In the genomic region with DNA sequence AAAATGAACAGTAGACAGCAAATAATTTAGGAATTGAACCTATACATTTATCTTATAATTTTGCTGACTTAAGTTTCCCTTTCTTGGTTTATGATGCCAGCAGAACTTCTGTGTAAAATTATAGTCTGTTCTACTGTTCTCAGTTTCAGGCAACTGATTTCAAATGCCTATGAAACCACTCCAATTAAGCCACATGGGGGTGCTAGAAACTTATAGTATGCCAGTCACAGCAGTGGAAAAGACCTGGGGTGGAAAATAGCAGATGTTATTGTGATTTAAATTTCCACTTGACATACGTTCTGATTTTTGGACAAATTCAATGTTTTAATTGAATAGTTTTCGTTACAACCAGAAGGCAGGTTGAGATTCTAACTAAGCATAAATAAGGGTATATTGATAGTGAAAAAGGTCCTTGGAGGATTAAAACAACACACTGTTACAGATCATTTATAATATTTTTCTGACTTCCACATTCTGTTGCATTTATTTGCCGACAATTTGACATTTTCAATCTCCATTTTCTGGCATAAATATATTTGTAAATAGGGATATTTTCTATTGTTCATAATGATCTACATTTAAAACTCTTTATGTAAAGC, we compare ENCODE assay signal across 7 cellular contexts.
A peak's percentile ranks its signal among the peaks of the same experiment; 100 is the strongest.
DNase-seq lines count a peak whose midpoint lies in the region; ATAC-seq and TF ChIP-seq lines count a peak whose summit lies in the region.

No MANE protein-coding gene starts in this region.

- H3K9me2 ChIP-seq in HCT116 (ENCODE audit: insufficient read depth), result no peaks in the 10 kb centered on the region
- H3K9me2 ChIP-seq in MM.1S (replicated peaks; ENCODE audit: insufficient read depth, low read length), result no peaks in the 10 kb centered on the region

- ATAC-seq in HCT116, result peak; percentile 87

- TF ChIP-seq CTCF in GM12873 (IDR thresholded peaks at IDR 0.05; ENCODE audit: insufficient read depth, low read depth, low read length, missing control alignments) (peak; percentile 45), HCT116 (IDR thresholded peaks at IDR 0.05 in 2 of 3, conservative IDR thresholded peaks at IDR 0.05 in 1 of 3; ENCODE audit: borderline replicate concordance in 1 of 3, insufficient read depth in 1 of 3, low read depth in 2 of 3, low read length in 2 of 3) (peak; percentile 49 to 76 (median 70); a peak in 5 of 6 replicates), MM.1S (IDR thresholded peaks at IDR 0.05; ENCODE audit: low read length) (peak; percentile 83), testis (IDR thresholded peaks at IDR 0.05) (peak in 1 of 3 experiments; percentile 35)

- CTCF ChIA-PET in HCT116 (lab: Charles Lee), result interaction anchor here (1.0 to 1.6 kb wide), 3 partner anchors 17 to 1950 kb away, joined by 3 to 7 read pairs (median 6); no protein-coding TSS in a partner anchor

- H4K20me1 ChIP-seq in HCT116 (ENCODE audit: insufficient read depth), result no peaks in the 10 kb centered on the region
- no peaks in the 10 kb centered on the region for H4K20me1 ChIP-seq in MM.1S (ENCODE audit: insufficient read depth, low read length)

- H3K36me3 ChIP-seq in HCT116 (ENCODE audit: control insufficient read depth in 1 of 2, insufficient read depth in 2 of 2, low read length in 2 of 2), result no peaks in the 10 kb centered on the region
- no peaks in the 10 kb centered on the region for H3K36me3 ChIP-seq in MM.1S (replicated peaks; ENCODE audit: insufficient read depth, low read length)
- H3K36me3 ChIP-seq in testis (ENCODE audit: low read depth, missing control alignments), result no peaks in the 10 kb centered on the region

- no peaks in the 10 kb centered on the region for H3F3A ChIP-seq in MM.1S (ENCODE audit: insufficient read depth, low read length)

- no peaks in the 10 kb centered on the region for H3K4me1 ChIP-seq in HCT116 (ENCODE audit: control insufficient read depth in 1 of 2, insufficient read depth in 2 of 2, low read length in 2 of 2)
- H3K4me1 ChIP-seq in MM.1S (ENCODE audit: low read length), result 0 out of 2 replicates have a peak, but pooled peaks cover 7% of the 10 kb centered on the region
- no peaks in the 10 kb centered on the region for H3K4me1 ChIP-seq in testis

- WGBS in testis, 2 donors, result 43 to 44% methylated on average over 3 of the region's 3 CpGs

- H3K4me2 ChIP-seq in HCT116 (ENCODE audit: low read length) (no peak overlapping the region), MM.1S (ENCODE audit: low read depth, low read length) (no peak overlapping the region)

- intact Hi-C loops in HCT116 (cut with micrococcal nuclease) (loop anchor here (1.0 to 5.0 kb wide), 5 partner anchors 371 to 1949 kb away; no protein-coding TSS in a partner anchor), testis (cut with DNase I; ENCODE audit: low total_unique reads) (no loop called here)

- H3K79me2 ChIP-seq in HCT116 (ENCODE audit: insufficient read depth, low read length) (no peaks in the 10 kb centered on the region), MM.1S (ENCODE audit: low read length) (no peaks in the 10 kb centered on the region)

- TF ChIP-seq POLR2A in HCT116 (IDR thresholded peaks at IDR 0.05; ENCODE audit: borderline replicate concordance, extremely low read depth, insufficient read depth, insufficient read length), result no peak
- no peak for TF ChIP-seq POLR2A in testis (IDR thresholded peaks at IDR 0.05)

- RAD21 ChIA-PET in HCT116 (lab: Charles Lee; ENCODE audit: low non-redundant PET in 1 of 2, low total read pairs in 2 of 2, uncharacterized antibody in 2 of 2, unreplicated experiment in 2 of 2), result no interaction called here

- H3K9ac ChIP-seq in HCT116 (ENCODE audit: low read length) (no peak overlapping the region), MM.1S (ENCODE audit: low read length) (no peak overlapping the region)

- H3K27me3 ChIP-seq in HCT116 (ENCODE audit: insufficient read depth, low read length) (no peaks in the 10 kb centered on the region), MM.1S (replicated peaks; ENCODE audit: insufficient read depth, low read length) (no peaks in the 10 kb centered on the region), testis (no peaks in the 10 kb centered on the region)

- H3K9me3 ChIP-seq in HCT116 (ENCODE audit: control insufficient read depth in 1 of 2, insufficient read depth in 1 of 2, low read depth in 1 of 2, low read length in 2 of 2) (no peaks in the 10 kb centered on the region), MM.1S (replicated peaks; ENCODE audit: insufficient read depth, low read length) (no peaks in the 10 kb centered on the region), testis (no peaks in the 10 kb centered on the region)

- H2AFZ ChIP-seq in HCT116 (ENCODE audit: low read depth, low read length, poor library complexity, severe bottlenecking), result no peak overlapping the region
- no peak overlapping the region for H2AFZ ChIP-seq in MM.1S (ENCODE audit: low read length)

- H3K4me3 ChIP-seq in HCT116 (replicated peaks in 1 of 2; ENCODE audit: low read depth in 1 of 2, low read length in 2 of 2) (no peak overlapping the region), MM.1S (ENCODE audit: low read length) (no peak overlapping the region), testis (no peak overlapping the region)

- no peak overlapping the region for H3K27ac ChIP-seq in HCT116 (ENCODE audit: low read depth, low read length)
- H3K27ac ChIP-seq in MM.1S (ENCODE audit: low read length), result no peak overlapping the region
- H3K27ac ChIP-seq in testis, result no peak overlapping the region

- TF ChIP-seq RAD21 in HCT116 (IDR thresholded peaks at IDR 0.05; ENCODE audit: low read depth), result peak; percentile 82

- no TSS peak for BruUV-seq in HCT116 (replicated peaks; lab: Mats Ljungman, UMichigan)

- POLR2A ChIA-PET in HCT116 (lab: Charles Lee), result no interaction called here

- DNase-seq in HCT116 (ENCODE audit: low read depth, low spot score) (peak; percentile 12), MM.1S (peak; percentile 71), SHP77 (lab: John Stamatoyannopoulos, UW) (peak; percentile 48 to 68), foreskin melanocyte (peak; percentile 25), testis (peak; percentile 21)
- DNase-seq in activated naive CD4-positive, alpha-beta T cell treated with anti-CD3 and anti-CD28 coated beads, Interleukin-2, amount 50 U/mL, for 16 hours, result no peak

TF ChIP-seq in HCT116, 20 proteins besides CTCF, POLR2A, EP300 and RAD21 (continues in another document):
- TF ChIP-seq CBX3 (IDR thresholded peaks at IDR 0.05; ENCODE audit: low read depth) (no peak), EZH2 (IDR thresholded peaks at IDR 0.05) (no peak), SRF (IDR thresholded peaks at IDR 0.05; ENCODE audit: low read depth) (no peak), YY1 (IDR thresholded peaks at IDR 0.05; ENCODE audit: extremely low read depth, insufficient replicate concordance, low read depth, low read length) (no peak), POLR2AphosphoS5 (IDR thresholded peaks at IDR 0.05; ENCODE audit: low read depth, low read length) (no peak), JUND (IDR thresholded peaks at IDR 0.05) (no peak), SP1 (IDR thresholded peaks at IDR 0.05; ENCODE audit: low read depth) (no peak), CEBPB (IDR thresholded peaks at IDR 0.05; ENCODE audit: low read depth) (no peak), EGR1 (IDR thresholded peaks at IDR 0.05; ENCODE audit: low read depth) (no peak), ELF1 (IDR thresholded peaks at IDR 0.05; ENCODE audit: borderline replicate concordance, low read depth) (no peak), EZH2phosphoT487 (IDR thresholded peaks at IDR 0.05; ENCODE audit: borderline replicate concordance) (no peak), REST (IDR thresholded peaks at IDR 0.05; ENCODE audit: low read depth) (no peak), ZBTB33 (IDR thresholded peaks at IDR 0.05; ENCODE audit: extremely low read depth, insufficient replicate concordance, low read length) (no peak)
- TF ChIP-seq, protein P1, sequence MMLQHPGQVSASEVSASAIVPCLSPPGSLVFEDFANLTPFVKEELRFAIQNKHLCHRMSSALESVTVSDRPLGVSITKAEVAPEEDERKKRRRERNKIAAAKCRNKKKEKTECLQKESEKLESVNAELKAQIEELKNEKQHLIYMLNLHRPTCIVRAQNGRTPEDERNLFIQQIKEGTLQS (IDR thresholded peaks at IDR 0.05), result no peak
